In genomic region chr15:43196760-43197548, GRCh38 we compare ENCODE assay signal across 23 cellular contexts. TPM values are rescaled to one million over a fixed set of nuclear protein-coding genes. Genes with fewer than 3 reads are reported as not detected.
A peak's percentile ranks its signal among the peaks of the same experiment; 100 is the strongest.
DNase-seq lines count a peak whose midpoint lies in the region; ATAC-seq, FAIRE-seq and TF ChIP-seq lines count a peak whose summit lies in the region.
"Had no signal": no experiment of that assay in that cellular context is flagged by ENCODE, and none has a peak within 500 bp of the region (broad histone marks: within the 10 kb centered on the region; RNA-seq: fewer than 3 reads in every experiment).

No MANE protein-coding gene starts in this region.

- H3K4me3 Mint-ChIP-seq in stimulated activated naive B cell treated with anti-CD40 and anti-IgM and Interleukin-4, amounts not matched to agents 10 μg/mL and 1 μg/mL and 100 μg/mL, for 72 hours, result no peak overlapping the region
- H3K4me3 Mint-ChIP-seq: H9, HFFc6 had no signal

- TF ChIP-seq POLR2A in heart left ventricle (IDR thresholded peaks at IDR 0.05), result no peak
- no peak for TF ChIP-seq POLR2A in K562 (conservative IDR thresholded peaks at IDR 0.05)

- TF ChIP-seq EP300 in K562 (IDR thresholded peaks at IDR 0.05; ENCODE audit: low read length), result no peak

- H3K36me3 ChIP-seq in heart left ventricle, result peaks cover 0 to 67% (median 57%) of the 10 kb centered on the region in 9 donors
- peaks cover 23% of the 10 kb centered on the region for H3K36me3 ChIP-seq in right atrium auricular region
- H3K36me3 ChIP-seq in K562 (ENCODE audit: control insufficient read depth, insufficient read depth, low read length), result peaks cover 42% of the 10 kb centered on the region

- no peak for DNase-seq in heart left ventricle
- no peak for DNase-seq in right atrium auricular region (ENCODE audit: low spot score)
- DNase-seq in K562 (ENCODE audit: extremely low read depth in 1 of 4, low spot score in 3 of 4), result no peak
- no peak for DNase-seq in right cardiac atrium
- DNase-seq in stimulated activated naive B cell treated with anti-CD40 and anti-IgM and Interleukin-4, amounts not matched to agents 10 μg/mL and 1 μg/mL and 100 μg/mL, for 72 hours, result no peak
- DNase-seq in hepatic stellate cell (ENCODE audit: low spot score), result no peak
- no peak for DNase-seq in DMS53 (lab: John Stamatoyannopoulos, UW)
- DNase-seq: BE2C, DMS79, GM23248, H9, HFFc6, IMR-90, NCI-H1694, NCI-H2081 treated with DMSO at 0.1 percent for 48 hours, NCI-H2171 treated with DMSO at 0.1 percent for 48 hours, NCI-H524 treated with DMSO at 0.1 percent for 48 hours had no signal

- H3K27me3 Mint-ChIP-seq in stimulated activated naive B cell treated with anti-CD40 and anti-IgM and Interleukin-4, amounts not matched to agents 10 μg/mL and 1 μg/mL and 100 μg/mL, for 72 hours, result no peaks in the 10 kb centered on the region

- H3K36me3 Mint-ChIP-seq in stimulated activated naive B cell treated with anti-CD40 and anti-IgM and Interleukin-4, amounts not matched to agents 10 μg/mL and 1 μg/mL and 100 μg/mL, for 72 hours, result peaks cover 35 to 41% of the 10 kb centered on the region in 2 donors

- H3K27ac ChIP-seq in heart left ventricle (peak overlapping the region in 3 of 12 donors; percentile 28 to 44 (median 43)), right atrium auricular region (no peak overlapping the region), K562 (ENCODE audit: extremely low read depth, low read depth, low read length) (no peak overlapping the region), right cardiac atrium (ENCODE audit: low read length) (no peak overlapping the region)
- H3K27ac ChIP-seq: GM23248 had no signal

- no peaks in the 10 kb centered on the region for H4K20me1 ChIP-seq in K562 (replicated peaks; ENCODE audit: control insufficient read depth, insufficient read depth, low read length)

- ATAC-seq in heart left ventricle, result peak; percentile 41 to 61 (median 57)
- no peak for ATAC-seq in K562
- ATAC-seq in right cardiac atrium, result peak; percentile 52 to 61
- ATAC-seq in stimulated activated naive B cell treated with anti-CD40 and anti-IgM and Interleukin-4, amounts not matched to agents 10 μg/mL and 1 μg/mL and 100 μg/mL, for 72 hours (replicated peaks), result no peak

- H3K4me1 Mint-ChIP-seq in stimulated activated naive B cell treated with anti-CD40 and anti-IgM and Interleukin-4, amounts not matched to agents 10 μg/mL and 1 μg/mL and 100 μg/mL, for 72 hours, result peaks cover 15 to 18% of the 10 kb centered on the region in 2 donors
- H3K4me1 Mint-ChIP-seq: H9 had no signal

- whole genome bisulfite sequencing in heart left ventricle, 4 donors, result 59 to 72% (median 65%) methylated on average over 10 of the region's 10 CpGs
- WGBS in K562 (ENCODE audit: insufficient coverage, low coverage, missing lambda C conversion rate), result 78% methylated on average over 10 of the region's 10 CpGs
- 72% methylated on average over 10 of the region's 10 CpGs for WGBS in right cardiac atrium

- H3K9me3 ChIP-seq in heart left ventricle (peaks cover 0 to 10% (median 0%) of the 10 kb centered on the region in 12 donors), right atrium auricular region (peaks cover 0 to 3% of the 10 kb centered on the region in 2 donors), K562 (replicated peaks; ENCODE audit: control insufficient read depth, insufficient read depth, low read depth, low read length) (peaks cover 2% of the 10 kb centered on the region; the same call in 1 of the 2 replicates), right cardiac atrium (ENCODE audit: control insufficient read depth, low read length) (no peaks in the 10 kb centered on the region)
- H3K9me3 ChIP-seq: BE2C had no signal

- no peaks in the 10 kb centered on the region for H3K27me3 ChIP-seq in heart left ventricle
- no peaks in the 10 kb centered on the region for H3K27me3 ChIP-seq in right atrium auricular region
- no peaks in the 10 kb centered on the region for H3K27me3 ChIP-seq in K562 (ENCODE audit: control insufficient read depth in 2 of 2, insufficient read depth in 2 of 2, low read length in 2 of 2)
- no peaks in the 10 kb centered on the region for H3K27me3 ChIP-seq in right cardiac atrium (ENCODE audit: control insufficient read depth, insufficient read depth)
- H3K27me3 ChIP-seq: BE2C had no signal

- TF ChIP-seq CTCF in heart left ventricle (IDR thresholded peaks at IDR 0.05) (no peak), right atrium auricular region (IDR thresholded peaks at IDR 0.05) (no peak), K562 (IDR thresholded peaks at IDR 0.05 in 2 of 3, conservative IDR thresholded peaks at IDR 0.05 in 1 of 3; ENCODE audit: insufficient read depth in 2 of 3, low read depth in 1 of 3, low read length in 3 of 3) (no peak)

- no peak overlapping the region for H2AFZ ChIP-seq in K562 (ENCODE audit: low read depth, low read length)
- H2AFZ ChIP-seq: GM23248 had no signal

- TF ChIP-seq RAD21 in K562 (CRISPR knock-in tag; conservative IDR thresholded peaks at IDR 0.05 in 1 of 2, IDR thresholded peaks at IDR 0.05 in 1 of 2), result no peak

- CTCF ChIA-PET in K562 (lab: Yijun Ruan, JAX; ENCODE audit: low intra/inter-chr PET ratio), result interaction anchor here (0.7 kb wide), 1 partner anchor 489 kb away, joined by 3 read pairs; no protein-coding TSS in a partner anchor

- H3K9me3 Mint-ChIP-seq in stimulated activated naive B cell treated with anti-CD40 and anti-IgM and Interleukin-4, amounts not matched to agents 10 μg/mL and 1 μg/mL and 100 μg/mL, for 72 hours, result peaks cover 6 to 10% of the 10 kb centered on the region in 2 donors

- no peak overlapping the region for H3K4me3 ChIP-seq in heart left ventricle
- no peak overlapping the region for H3K4me3 ChIP-seq in right atrium auricular region
- H3K4me3 ChIP-seq in K562, result no peak overlapping the region
- H3K4me3 ChIP-seq in right cardiac atrium (ENCODE audit: low read length), result no peak overlapping the region
- H3K4me3 ChIP-seq: GM23248 had no signal

- no peaks in the 10 kb centered on the region for H3K79me2 ChIP-seq in K562 (ENCODE audit: control insufficient read depth, insufficient read depth, low read length)

- POLR2A ChIA-PET in K562 (lab: Yijun Ruan, JAX), result interaction anchor here (0.7 kb wide), 2 partner anchors 63 to 79 kb away, joined by 3 read pairs; no protein-coding TSS in a partner anchor

- no TSS peak for BruUV-seq in K562 (replicated peaks; lab: Mats Ljungman, UMichigan)

- no peak overlapping the region for H3K9ac ChIP-seq in K562 (ENCODE audit: insufficient read depth in 1 of 2, low read depth in 2 of 2, low read length in 2 of 2)
- H3K9ac ChIP-seq: GM23248 had no signal

- H3K4me1 ChIP-seq in heart left ventricle (peaks cover 0 to 24% (median 0%) of the 10 kb centered on the region in 12 donors), right atrium auricular region (peaks cover 0 to 4% of the 10 kb centered on the region in 2 donors), K562 (replicated peaks in 1 of 2; ENCODE audit: control insufficient read depth in 2 of 2, insufficient read depth in 2 of 2, low read length in 2 of 2) (no peaks in the 10 kb centered on the region), right cardiac atrium (ENCODE audit: control insufficient read depth, insufficient read depth, low read length) (no peaks in the 10 kb centered on the region)
- H3K4me1 ChIP-seq: BE2C had no signal

- no peaks in the 10 kb centered on the region for H3K9me1 ChIP-seq in K562 (ENCODE audit: control insufficient read depth, insufficient read depth, low read length)

- peak overlapping the region; percentile 31 for H3K27ac Mint-ChIP-seq in stimulated activated naive B cell treated with anti-CD40 and anti-IgM and Interleukin-4, amounts not matched to agents 10 μg/mL and 1 μg/mL and 100 μg/mL, for 72 hours
- H3K27ac Mint-ChIP-seq: H9, HFFc6 had no signal

- in situ Hi-C loops in K562 (cut with MboI), result no loop called here

- H3K4me2 ChIP-seq in K562 (ENCODE audit: insufficient read depth, low read length), result no peak overlapping the region

- FAIRE-seq in K562 (lab: Jason Lieb, UNC), result no peak
- FAIRE-seq: D721Med, HTR-8/SVneo, RCC 7860 had no signal

- intact Hi-C loops in heart left ventricle (cut with DNase I) (no loop called here), K562 (cut with micrococcal nuclease) (no loop called here), right cardiac atrium (cut with DNase I) (no loop called here)

RNA-seq across cellular contexts. Expression of gene CCNDBP1, which starts 11.8 kb away (rescaled TPM):
- total RNA-seq in heart left ventricle, result 10 to 100 TPM; 48.5 to 66.8 (median 59.0) TPM
- polyA plus RNA-seq in heart left ventricle, result 10 to 100 TPM; 29.3 to 70.1 TPM
- total RNA-seq in right atrium auricular region, result 10 to 100 TPM; 50.9 to 60.1 TPM
- 56.2 and 80.6 TPM in 2 replicates for total RNA-seq in K562 (2011; cell fraction: chromatin; rRNA removed; ENCODE audit: low replicate concordance)
- 40.4 and 46.3 TPM in 2 replicates for total RNA-seq in K562 (2011; cell fraction: nucleolus; rRNA removed)
- 55.0 and 77.6 TPM in 2 replicates for total RNA-seq in K562 (2011; cell fraction: nucleoplasm; rRNA removed)
- total RNA-seq in K562 (2014; rRNA removed), result 50.0 and 55.5 TPM in 2 replicates
- total RNA-seq in K562 (2014; rRNA removed; fragmentation: Illumina TruSeq; extraction: Trizol), result 67.6 and 71.9 TPM in 2 replicates
- 47.9 and 49.5 TPM in 2 replicates for total RNA-seq in K562 (2015; rRNA removed; fragmentation: Illumina TruSeq; extraction: Trizol)
- 47.9 and 49.1 TPM in 2 replicates for total RNA-seq in K562 (2021)
- 98.3 and 111 TPM in 2 replicates for polyA plus RNA-seq in K562 (2011; rRNA removed)
- 86.8 and 107 TPM in 2 replicates for polyA plus RNA-seq in K562 (2011; cell fraction: cytosol; rRNA removed)
- polyA plus RNA-seq in K562 (2011; cell fraction: nucleus; rRNA removed), result 58.5 and 72.4 TPM in 2 replicates
- 50.4 and 99.8 TPM in 2 replicates for polyA plus RNA-seq in K562 (2012)
- 57.7 and 59.9 TPM in 2 replicates for polyA plus RNA-seq in K562 (2014; fragmentation: Illumina TruSeq; extraction: Trizol)
- polyA plus RNA-seq in K562 (2014; fragmentation: Nextera tagmentation; extraction: Ambion mirVana), result 10 to 100 TPM; 37.0 to 44.7 TPM
- 65.4 and 72.0 TPM in 2 replicates for polyA plus RNA-seq in K562 (2014; rRNA removed)
- 61.5 and 64.1 TPM in 2 replicates for polyA minus RNA-seq in K562 (2011; rRNA and poly(A)+ RNA removed)
- 18.9 and 22.9 TPM in 2 replicates for polyA minus RNA-seq in K562 (2011; cell fraction: cytosol; rRNA and poly(A)+ RNA removed)
- 33.1 and 51.0 TPM in 2 replicates for polyA minus RNA-seq in K562 (2011; cell fraction: nucleus; rRNA and poly(A)+ RNA removed)
- total RNA-seq in right cardiac atrium, result 10 to 100 TPM; 41.4 to 55.6 (median 53.7) TPM
- polyA plus RNA-seq in right cardiac atrium, result 45.7 TPM

RNA-seq across cellular contexts. Expression of gene EPB42, which starts 23.9 kb away (rescaled TPM):
- total RNA-seq in heart left ventricle (1 to 10 TPM in 1 of 9 donors, under 1 TPM in 1, not detected in 7; 0.52 to 1.7 TPM), right atrium auricular region (1 to 10 TPM; 1.1 TPM), K562 (2014; rRNA removed) (1.5 and 2.1 TPM in 2 replicates), K562 (2014; rRNA removed; fragmentation: Illumina TruSeq; extraction: Trizol) (1.4 and 1.5 TPM in 2 replicates), K562 (2015; rRNA removed; fragmentation: Illumina TruSeq; extraction: Trizol) (0.51 and 0.79 TPM in 2 replicates), K562 (2021) (1.3 and 1.7 TPM in 2 replicates), right cardiac atrium (not detected)
- polyA plus RNA-seq in heart left ventricle (under 1 TPM; 0.08 to 0.15 TPM), K562 (2011; rRNA removed) (0.59 and 0.89 TPM in 2 replicates), K562 (2014; fragmentation: Illumina TruSeq; extraction: Trizol) (1.5 and 2.3 TPM in 2 replicates), K562 (2014; fragmentation: Nextera tagmentation; extraction: Ambion mirVana) (under 1 TPM; 0.38 to 0.57 TPM), K562 (2014; rRNA removed) (1.3 and 1.6 TPM in 2 replicates), right cardiac atrium (not detected)
- total RNA-seq in K562 (2011; cell fraction: chromatin; rRNA removed; ENCODE audit: low replicate concordance), result 0.51 and 1.6 TPM in 2 replicates
- total RNA-seq in K562 (2011; cell fraction: nucleolus; rRNA removed), result 1.5 and 1.7 TPM in 2 replicates
- 1.2 and 2.3 TPM in 2 replicates for total RNA-seq in K562 (2011; cell fraction: nucleoplasm; rRNA removed)
- polyA plus RNA-seq in K562 (2011; cell fraction: cytosol; rRNA removed), result 0.89 and 0.96 TPM in 2 replicates
- 0.66 and 0.70 TPM in 2 replicates for polyA plus RNA-seq in K562 (2011; cell fraction: nucleus; rRNA removed)
- 0.91 and 1.2 TPM in 2 replicates for polyA plus RNA-seq in K562 (2012)
- 1.5 and 1.6 TPM in 2 replicates for polyA minus RNA-seq in K562 (2011; rRNA and poly(A)+ RNA removed)
- 0.67 and 1.9 TPM in 2 replicates for polyA minus RNA-seq in K562 (2011; cell fraction: cytosol; rRNA and poly(A)+ RNA removed)
- polyA minus RNA-seq in K562 (2011; cell fraction: nucleus; rRNA and poly(A)+ RNA removed), result 0.27 and 0.67 TPM in 2 replicates
- total RNA-seq: A673, GM23248, H9, HFFc6, IMR-90, M059J, SK-MEL-5 had no signal
- polyA plus RNA-seq: GM23248, IMR-90 had no signal

Comparison
In these comparisons a context has a peak if more than half of its experiments do, and no peak if none do; other contexts are left out.
1. ATAC-seq: peak in heart left ventricle (4 of 4) and right cardiac atrium (2 of 2); none in K562 (single experiment) and stimulated activated naive B cell treated with anti-CD40 and anti-IgM and Interleukin-4, amounts not matched to agents 10 μg/mL and 1 μg/mL and 100 μg/mL, for 72 hours (0 of 2).